28 cellular contexts compared by ENCODE assay signal in the genomic region with DNA sequence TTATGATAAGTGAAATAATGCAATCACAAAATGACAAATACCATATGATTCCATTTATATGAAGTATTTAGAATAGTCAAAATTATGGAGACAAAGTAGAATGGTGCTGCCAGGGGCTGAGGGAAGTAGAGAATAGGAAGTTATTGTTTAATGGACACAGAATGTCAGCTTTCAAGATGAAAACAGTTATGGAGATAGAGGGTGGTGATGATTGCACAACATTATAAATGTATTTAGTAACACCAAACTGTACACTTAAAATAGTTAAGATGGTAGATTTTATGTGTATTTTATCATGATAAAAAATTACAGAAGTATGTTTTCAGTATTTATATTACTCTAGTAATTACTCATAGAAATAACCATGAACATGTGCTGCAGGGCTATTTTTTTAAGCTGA.
"Had no signal": no experiment of that assay in that cellular context is flagged by ENCODE, and none has a peak within 500 bp of the region (broad histone marks: within the 10 kb centered on the region; RNA-seq: fewer than 3 reads in every experiment).

No MANE protein-coding gene starts in this region.

- ATAC-seq: activated CD4-positive, alpha-beta T cell treated with anti-CD3 and anti-CD28 coated beads for 36 hours; activated CD4-positive, CD25-positive, alpha-beta regulatory T cell treated with anti-CD3 and anti-CD28 coated beads, Interleukin-2, amount 50 U/mL, for 24 hours; activated CD8-positive, alpha-beta T cell treated with anti-CD3 and anti-CD28 coated beads, Interleukin-2, amount 10 ng/mL, durations not matched to agents 7 days and 5 days; activated naive CD8-positive, alpha-beta T cell treated with anti-CD3 and anti-CD28 coated beads, Interleukin-2, amount 50 U/mL, for 24 hours; activated T-cell treated with anti-CD3 and anti-CD28 coated beads, Interleukin-2, amount 50 U/mL, for 4 hours; WTC11 had no signal

- DNase-seq: activated CD4-positive, alpha-beta T cell treated with anti-CD3 and anti-CD28 coated beads for 36 hours; activated CD4-positive, alpha-beta T cell treated with anti-CD3 and anti-CD28 coated beads, Interleukin-2, amount 10 ng/mL, durations not matched to agents 7 days and 5 days; activated CD4-positive, alpha-beta T cell treated with anti-CD3 and anti-CD28 coated beads, Interleukin-2, amount 50 U/mL, for 48 hours; activated CD8-positive, alpha-beta T cell treated with anti-CD3 and anti-CD28 coated beads, Interleukin-2, amount 10 ng/mL, durations not matched to agents 7 days and 5 days; activated effector memory CD4-positive, alpha-beta T cell treated with Interleukin-2 at 50 U/mL for 16 hours; activated naive CD4-positive, alpha-beta T cell treated with anti-CD3 and anti-CD28 coated beads, Interleukin-2, amount 10 ng/mL, durations not matched to agents 7 days and 5 days; activated naive CD8-positive, alpha-beta T cell treated with anti-CD3 and anti-CD28 coated beads, Interleukin-2, amount 50 U/mL, for 24 hours; activated T-cell treated with anti-CD3 and anti-CD28 coated beads, Interleukin-2, amount 50 U/mL, for 4 hours; anterior cingulate cortex; caudate nucleus; cerebellar nuclear complex; NCI-H1092 treated with DMSO at 0.1 percent for 48 hours; NCI-H1417 treated with DMSO at 0.1 percent for 48 hours; NCI-H1694; NCI-H1930; NCI-H2081 treated with DMSO at 0.1 percent for 48 hours; NCI-H226; NCI-H446 treated with DMSO at 0.1 percent for 48 hours; NCI-H524; NCI-H69; NCI-H82; OCI-M1; Right ventricle myocardium superior; T1000 had no signal

- H3K36me3 Mint-ChIP-seq: activated naive CD4-positive, alpha-beta T cell treated with anti-CD3 and anti-CD28 coated beads, Interleukin-2, amount 10 ng/mL, durations not matched to agents 7 days and 5 days; brain; WTC11 had no signal

- H3K4me3 Mint-ChIP-seq: activated CD4-positive, alpha-beta T cell treated with anti-CD3 and anti-CD28 coated beads for 36 hours; activated CD4-positive, alpha-beta T cell treated with anti-CD3 and anti-CD28 coated beads, Interleukin-2, amount 10 ng/mL, durations not matched to agents 7 days and 5 days; activated CD8-positive, alpha-beta T cell treated with anti-CD3 and anti-CD28 coated beads, Interleukin-2, amount 10 ng/mL, durations not matched to agents 7 days and 5 days; activated naive CD4-positive, alpha-beta T cell treated with anti-CD3 and anti-CD28 coated beads, Interleukin-2, amount 10 ng/mL, durations not matched to agents 7 days and 5 days; activated naive CD8-positive, alpha-beta T cell; activated naive CD8-positive, alpha-beta T cell treated with anti-CD3 and anti-CD28 coated beads, Interleukin-2, amount 50 U/mL, for 24 hours; activated T-cell treated with anti-CD3 and anti-CD28 coated beads, Interleukin-2, amount 50 U/mL, for 4 hours; brain; WTC11 had no signal

- H3K4me1 Mint-ChIP-seq: activated CD4-positive, alpha-beta T cell treated with anti-CD3 and anti-CD28 coated beads for 36 hours; activated CD4-positive, alpha-beta T cell treated with anti-CD3 and anti-CD28 coated beads, Interleukin-2, amount 10 ng/mL, durations not matched to agents 7 days and 5 days; activated naive CD4-positive, alpha-beta T cell treated with anti-CD3 and anti-CD28 coated beads, Interleukin-2, amount 10 ng/mL, durations not matched to agents 7 days and 5 days; activated naive CD8-positive, alpha-beta T cell treated with anti-CD3 and anti-CD28 coated beads, Interleukin-2, amount 50 U/mL, for 24 hours; brain; WTC11 had no signal

- H3K27me3 Mint-ChIP-seq: activated CD4-positive, alpha-beta T cell treated with anti-CD3 and anti-CD28 coated beads for 36 hours; activated CD4-positive, alpha-beta T cell treated with anti-CD3 and anti-CD28 coated beads, Interleukin-2, amount 10 ng/mL, durations not matched to agents 7 days and 5 days; activated naive CD4-positive, alpha-beta T cell treated with anti-CD3 and anti-CD28 coated beads, Interleukin-2, amount 10 ng/mL, durations not matched to agents 7 days and 5 days; activated naive CD8-positive, alpha-beta T cell; activated naive CD8-positive, alpha-beta T cell treated with anti-CD3 and anti-CD28 coated beads, Interleukin-2, amount 50 U/mL, for 24 hours had no signal

- H3K27ac Mint-ChIP-seq: activated CD4-positive, alpha-beta T cell treated with anti-CD3 and anti-CD28 coated beads for 36 hours; activated CD4-positive, alpha-beta T cell treated with anti-CD3 and anti-CD28 coated beads, Interleukin-2, amount 10 ng/mL, durations not matched to agents 7 days and 5 days; activated CD8-positive, alpha-beta T cell treated with anti-CD3 and anti-CD28 coated beads, Interleukin-2, amount 10 ng/mL, durations not matched to agents 7 days and 5 days; activated naive CD4-positive, alpha-beta T cell treated with anti-CD3 and anti-CD28 coated beads, Interleukin-2, amount 10 ng/mL, durations not matched to agents 7 days and 5 days; activated naive CD8-positive, alpha-beta T cell; activated naive CD8-positive, alpha-beta T cell treated with anti-CD3 and anti-CD28 coated beads, Interleukin-2, amount 50 U/mL, for 24 hours; brain; WTC11 had no signal
